29 cellular contexts compared by ENCODE assay signal in genomic region chr17:47085736-47086135, GRCh38.
"Had no signal": no experiment of that assay in that cellular context is flagged by ENCODE, and none has a peak within 500 bp of the region (broad histone marks: within the 10 kb centered on the region; RNA-seq: fewer than 3 reads in every experiment).

No MANE protein-coding gene starts in this region.

- H3K27me3 Mint-ChIP-seq: activated B cell treated with CpG ODN at 0.5 μM for 24 hours; activated CD8-positive, alpha-beta T cell treated with anti-CD3 and anti-CD28 coated beads for 36 hours; activated naive CD4-positive, alpha-beta T cell treated with anti-CD3 and anti-CD28 coated beads, Interleukin-2, amount 50 U/mL, for 24 hours; activated naive CD8-positive, alpha-beta T cell treated with anti-CD3 and anti-CD28 coated beads, Interleukin-2, amount 10 ng/mL, durations not matched to agents 7 days and 5 days; central memory CD8-positive, alpha-beta T cell; dendritic cell treated with granulocyte-macrophage colony-stimulating factor and Interleukin-4, amounts not matched to agents 40 ng/mL and 50 ng/mL, for 4 days; effector memory CD8-positive, alpha-beta T cell; T-helper 17 cell had no signal

- H3K9me3 Mint-ChIP-seq: activated B cell treated with CpG ODN at 0.5 μM for 24 hours; activated CD8-positive, alpha-beta T cell treated with anti-CD3 and anti-CD28 coated beads for 36 hours; activated naive CD4-positive, alpha-beta T cell treated with anti-CD3 and anti-CD28 coated beads for 36 hours; activated naive CD4-positive, alpha-beta T cell treated with anti-CD3 and anti-CD28 coated beads, Interleukin-2, amount 50 U/mL, for 24 hours; activated naive CD8-positive, alpha-beta T cell treated with anti-CD3 and anti-CD28 coated beads, Interleukin-2, amount 10 ng/mL, durations not matched to agents 7 days and 5 days; central memory CD8-positive, alpha-beta T cell; dendritic cell treated with granulocyte-macrophage colony-stimulating factor and Interleukin-4, amounts not matched to agents 40 ng/mL and 50 ng/mL, for 4 days; effector memory CD8-positive, alpha-beta T cell; T-helper 2 cell treated with Interferon-gamma antibody and Interleukin-4, amounts not matched to agents 5 μg/mL and 100 μg/mL, for 36 hours had no signal

- FAIRE-seq: bronchial epithelial cell, frontal cortex had no signal

- H3K4me1 ChIP-seq: ascending aorta had no signal

- H3K4me3 Mint-ChIP-seq: activated B cell treated with CpG ODN at 0.5 μM for 24 hours; activated CD8-positive, alpha-beta T cell treated with anti-CD3 and anti-CD28 coated beads for 36 hours; activated naive CD4-positive, alpha-beta T cell treated with anti-CD3 and anti-CD28 coated beads for 36 hours; activated naive CD4-positive, alpha-beta T cell treated with anti-CD3 and anti-CD28 coated beads, Interleukin-2, amount 50 U/mL, for 24 hours; activated naive CD8-positive, alpha-beta T cell treated with anti-CD3 and anti-CD28 coated beads, Interleukin-2, amount 10 ng/mL, durations not matched to agents 7 days and 5 days; central memory CD8-positive, alpha-beta T cell; dendritic cell treated with granulocyte-macrophage colony-stimulating factor and Interleukin-4, amounts not matched to agents 40 ng/mL and 50 ng/mL, for 4 days; effector memory CD8-positive, alpha-beta T cell; T-helper 17 cell; T-helper 2 cell treated with Interferon-gamma antibody and Interleukin-4, amounts not matched to agents 5 μg/mL and 100 μg/mL, for 36 hours had no signal

- H3K27ac Mint-ChIP-seq: activated B cell treated with CpG ODN at 0.5 μM for 24 hours; activated CD8-positive, alpha-beta T cell treated with anti-CD3 and anti-CD28 coated beads for 36 hours; activated naive CD4-positive, alpha-beta T cell treated with anti-CD3 and anti-CD28 coated beads for 36 hours; activated naive CD4-positive, alpha-beta T cell treated with anti-CD3 and anti-CD28 coated beads, Interleukin-2, amount 50 U/mL, for 24 hours; activated naive CD8-positive, alpha-beta T cell treated with anti-CD3 and anti-CD28 coated beads, Interleukin-2, amount 10 ng/mL, durations not matched to agents 7 days and 5 days; dendritic cell treated with granulocyte-macrophage colony-stimulating factor and Interleukin-4, amounts not matched to agents 40 ng/mL and 50 ng/mL, for 4 days; T-helper 17 cell; T-helper 2 cell treated with Interferon-gamma antibody and Interleukin-4, amounts not matched to agents 5 μg/mL and 100 μg/mL, for 36 hours had no signal

- H3K9me3 ChIP-seq: ascending aorta had no signal

- H3K27me3 ChIP-seq: ascending aorta, brain microvascular endothelial cell had no signal

- H3K27ac ChIP-seq: ascending aorta, brain microvascular endothelial cell, coronary artery, WERI-Rb-1 had no signal

- H3K36me3 ChIP-seq: ascending aorta, brain microvascular endothelial cell had no signal

- H3K4me3 ChIP-seq: ascending aorta, coronary artery had no signal

- DNase-seq: activated B cell treated with CpG ODN at 0.5 μM for 24 hours; activated CD4-positive, alpha-beta T cell treated with anti-CD3 and anti-CD28 coated beads for 48 hours; activated CD4-positive, alpha-beta T cell treated with anti-CD3 and anti-CD28 coated beads, Interleukin-2, amount 50 U/mL, for 1 hour; activated CD4-positive, alpha-beta T cell treated with anti-CD3 and anti-CD28 coated beads, Interleukin-2, amount 50 U/mL, for 48 hours; activated CD8-positive, alpha-beta memory T cell treated with anti-CD3 and anti-CD28 coated beads for 24 hours; activated CD8-positive, alpha-beta T cell treated with anti-CD3 and anti-CD28 coated beads for 36 hours; activated gamma-delta T cell treated with Interleukin-2 at 50 U/mL for 16 hours; activated naive CD4-positive, alpha-beta T cell treated with anti-CD3 and anti-CD28 coated beads for 36 hours; activated naive CD8-positive, alpha-beta T cell treated with anti-CD3 and anti-CD28 coated beads, Interleukin-2, amount 10 ng/mL, durations not matched to agents 7 days and 5 days; activated T-cell treated with anti-CD3 and anti-CD28 coated beads, Interleukin-2, amount 50 U/mL, for 48 hours; brain microvascular endothelial cell; effector CD4-positive, alpha-beta T cell; effector memory CD8-positive, alpha-beta T cell; foreskin fibroblast; head of caudate nucleus; T-helper 1 cell; T-helper 17 cell; T1000; WERI-Rb-1 had no signal

- ATAC-seq: activated CD4-positive, CD25-positive, alpha-beta regulatory T cell treated with anti-CD3 and anti-CD28 coated beads, Interleukin-2, amount 50 U/mL, for 24 hours; activated CD8-positive, alpha-beta T cell treated with anti-CD3 and anti-CD28 coated beads for 36 hours; effector memory CD8-positive, alpha-beta T cell; esophagus mucosa; T-helper 17 cell had no signal
